In the genomic region with DNA sequence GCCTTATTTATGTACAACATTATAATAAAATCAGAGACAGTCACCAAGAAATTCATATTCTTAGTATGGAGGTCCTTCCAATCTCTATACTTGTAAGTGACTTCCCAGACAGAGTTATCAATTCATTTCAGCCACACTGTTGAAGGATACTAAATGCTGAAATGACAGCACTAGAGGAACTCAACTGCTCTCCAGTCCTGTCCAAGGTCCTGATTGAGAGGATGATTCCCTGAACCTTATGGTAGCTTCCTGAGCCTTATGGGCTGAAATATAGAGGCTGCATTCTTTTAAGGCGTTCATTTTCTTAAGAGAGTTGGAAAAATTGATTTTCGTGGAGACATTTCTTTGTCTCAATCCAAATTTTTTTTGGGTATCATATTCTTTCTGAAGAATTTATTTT, we compare ENCODE assay signal across 1 cellular context.
A peak's percentile ranks its signal among the peaks of the same experiment; 100 is the strongest.
TF ChIP-seq lines count a peak whose summit lies in the region.

No MANE protein-coding gene starts in this region.

TF ChIP-seq in A549, 52 proteins besides CTCF, POLR2A, EP300 and RAD21 (continued from another document):
- TF ChIP-seq, protein P1, sequence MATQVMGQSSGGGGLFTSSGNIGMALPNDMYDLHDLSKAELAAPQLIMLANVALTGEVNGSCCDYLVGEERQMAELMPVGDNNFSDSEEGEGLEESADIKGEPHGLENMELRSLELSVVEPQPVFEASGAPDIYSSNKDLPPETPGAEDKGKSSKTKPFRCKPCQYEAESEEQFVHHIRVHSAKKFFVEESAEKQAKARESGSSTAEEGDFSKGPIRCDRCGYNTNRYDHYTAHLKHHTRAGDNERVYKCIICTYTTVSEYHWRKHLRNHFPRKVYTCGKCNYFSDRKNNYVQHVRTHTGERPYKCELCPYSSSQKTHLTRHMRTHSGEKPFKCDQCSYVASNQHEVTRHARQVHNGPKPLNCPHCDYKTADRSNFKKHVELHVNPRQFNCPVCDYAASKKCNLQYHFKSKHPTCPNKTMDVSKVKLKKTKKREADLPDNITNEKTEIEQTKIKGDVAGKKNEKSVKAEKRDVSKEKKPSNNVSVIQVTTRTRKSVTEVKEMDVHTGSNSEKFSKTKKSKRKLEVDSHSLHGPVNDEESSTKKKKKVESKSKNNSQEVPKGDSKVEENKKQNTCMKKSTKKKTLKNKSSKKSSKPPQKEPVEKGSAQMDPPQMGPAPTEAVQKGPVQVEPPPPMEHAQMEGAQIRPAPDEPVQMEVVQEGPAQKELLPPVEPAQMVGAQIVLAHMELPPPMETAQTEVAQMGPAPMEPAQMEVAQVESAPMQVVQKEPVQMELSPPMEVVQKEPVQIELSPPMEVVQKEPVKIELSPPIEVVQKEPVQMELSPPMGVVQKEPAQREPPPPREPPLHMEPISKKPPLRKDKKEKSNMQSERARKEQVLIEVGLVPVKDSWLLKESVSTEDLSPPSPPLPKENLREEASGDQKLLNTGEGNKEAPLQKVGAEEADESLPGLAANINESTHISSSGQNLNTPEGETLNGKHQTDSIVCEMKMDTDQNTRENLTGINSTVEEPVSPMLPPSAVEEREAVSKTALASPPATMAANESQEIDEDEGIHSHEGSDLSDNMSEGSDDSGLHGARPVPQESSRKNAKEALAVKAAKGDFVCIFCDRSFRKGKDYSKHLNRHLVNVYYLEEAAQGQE (IDR thresholded peaks at IDR 0.05): peak; percentile 67; the same call in 1 of the 2 replicates
